In genomic region chr14:68716698-68717097, GRCh38 we compare ENCODE assay signal across 17 cellular contexts.
DNase-seq lines count a peak whose midpoint lies in the region; ATAC-seq, FAIRE-seq and TF ChIP-seq lines count a peak whose summit lies in the region.
"Had no signal": no experiment of that assay in that cellular context is flagged by ENCODE, and none has a peak within 500 bp of the region (broad histone marks: within the 10 kb centered on the region; RNA-seq: fewer than 3 reads in every experiment).

No MANE protein-coding gene starts in this region.

- H3K9me3 Mint-ChIP-seq in neural progenitor cell = peaks cover 7% of the 10 kb centered on the region
- no peaks in the 10 kb centered on the region for H3K9me3 Mint-ChIP-seq in CD4-positive, alpha-beta T cell

- no peak overlapping the region for H3K4me3 Mint-ChIP-seq in neural progenitor cell
- H3K4me3 Mint-ChIP-seq in CD4-positive, alpha-beta T cell = no peak overlapping the region
- H3K4me3 Mint-ChIP-seq: activated CD4-positive, alpha-beta T cell treated with anti-CD3 and anti-CD28 coated beads, Interleukin-2, amount 10 ng/mL, durations not matched to agents 7 days and 5 days had no signal

- 95% methylated on average over 4 of the region's 4 CpGs; no CpG with 5 or more reads in 1 of the 2 experiments for WGBS in H1 (ENCODE audit: extremely low coverage in 1 of 2, insufficient coverage in 1 of 2, insufficient read length in 1 of 2, insufficient replicate concordance in 2 of 2, low coverage in 1 of 2, low lambda C conversion rate in 2 of 2, missing lambda C conversion rate in 1 of 2), 2 experiments

- H4K5ac ChIP-seq in H1 (ENCODE audit: insufficient read length, low read depth, low read length) = no peak overlapping the region

- POLR2A ChIA-PET in H1 (lab: Charles Lee; ENCODE audit: partially characterized antibody) = interaction anchor here (0.9 to 1.7 kb wide), 5 partner anchors 14 to 79 kb away, joined by 3 to 10 read pairs (median 3); partner anchors contain the start of gene ZFP36L1
- POLR2A ChIA-PET in CD4-positive, alpha-beta T cell (lab: Charles Lee) = no interaction called here

- no peak; a peak in 1 of 4 replicates for TF ChIP-seq CTCF in H1 (IDR thresholded peaks at IDR 0.05; ENCODE audit: control extremely low read depth in 1 of 3, insufficient read depth in 1 of 3, low read depth in 1 of 3, low read length in 3 of 3)
- no peak for TF ChIP-seq CTCF in neural progenitor cell (IDR thresholded peaks at IDR 0.05)
- no peak for TF ChIP-seq CTCF in CD4-positive, alpha-beta T cell (IDR thresholded peaks at IDR 0.05)

- H3K4me1 Mint-ChIP-seq in neural progenitor cell = peaks cover 12% of the 10 kb centered on the region
- peaks cover 44% of the 10 kb centered on the region for H3K4me1 Mint-ChIP-seq in CD4-positive, alpha-beta T cell (ENCODE audit: low read depth)

- CTCF ChIA-PET in H1 (lab: Charles Lee; ENCODE audit: partially characterized antibody) = interaction anchor here (0.7 to 6.8 kb wide), 25 partner anchors 8 to 419 kb away, joined by 3 to 50 read pairs (median 5); no protein-coding TSS in a partner anchor
- CTCF ChIA-PET in CD4-positive, alpha-beta T cell (lab: Charles Lee) = interaction anchor here (0.8 to 1.2 kb wide), 2 partner anchors 18 to 66 kb away, joined by 3 read pairs; no protein-coding TSS in a partner anchor

- ATAC-seq in CD4-positive, alpha-beta T cell (ENCODE audit: poor library complexity) = no peak
- no peak for ATAC-seq in GM21576 (IDR thresholded peaks at IDR 0.05; ENCODE audit: unreplicated experiment)
- ATAC-seq: left ventricle myocardium superior had no signal

- no peak overlapping the region for H3K4me2 ChIP-seq in H1 (ENCODE audit: insufficient read depth in 1 of 2, low read depth in 2 of 2, low read length in 2 of 2)
- H3K4me2 ChIP-seq in neural progenitor cell = no peak overlapping the region

- H3K23ac ChIP-seq in H1 (ENCODE audit: insufficient read length) = no peak overlapping the region

- H3K79me1 ChIP-seq in H1 (ENCODE audit: low read depth, low read length) = no peaks in the 10 kb centered on the region

- peak overlapping the region; percentile 57 for H3K27ac Mint-ChIP-seq in neural progenitor cell
- no peak overlapping the region for H3K27ac Mint-ChIP-seq in CD4-positive, alpha-beta T cell
- H3K27ac Mint-ChIP-seq: activated CD4-positive, alpha-beta T cell treated with anti-CD3 and anti-CD28 coated beads, Interleukin-2, amount 10 ng/mL, durations not matched to agents 7 days and 5 days had no signal

- H3K36me3 Mint-ChIP-seq in neural progenitor cell = no peaks in the 10 kb centered on the region
- H3K36me3 Mint-ChIP-seq in CD4-positive, alpha-beta T cell (ENCODE audit: low read depth) = no peaks in the 10 kb centered on the region

- H4K8ac ChIP-seq in H1 (ENCODE audit: extremely low read depth, insufficient read depth, low read length) = no peak overlapping the region

- H2AFZ ChIP-seq in H1 (ENCODE audit: low read length) (no peak overlapping the region), neural progenitor cell (replicated peaks) (no peak overlapping the region)
- H2AFZ ChIP-seq: GM23248 had no signal

- peak; percentile 52 for DNase-seq in H7
- DNase-seq in NCI-H69 (lab: John Stamatoyannopoulos, UW) = peak; percentile 72
- DNase-seq in H1 (ENCODE audit: low read depth in 1 of 2, low spot score in 2 of 2) = no peak
- no peak for DNase-seq in neural progenitor cell (ENCODE audit: low spot score)
- DNase-seq in CD4-positive, alpha-beta T cell = no peak
- no peak for DNase-seq in HTR-8/SVneo (ENCODE audit: insufficient read length, low spot score)
- no peak for DNase-seq in NCI-H774 (lab: John Stamatoyannopoulos, UW)
- DNase-seq: activated CD4-positive, alpha-beta T cell treated with anti-CD3 and anti-CD28 coated beads, Interleukin-2, amount 10 ng/mL, durations not matched to agents 7 days and 5 days; activated effector memory CD4-positive, alpha-beta T cell treated with anti-CD3 and anti-CD28 coated beads, Interleukin-2, amount 50 U/mL, for 16 hours; central memory CD4-positive, alpha-beta T cell; glutamatergic neuron; GM23248; left ventricle myocardium superior; stimulated activated naive CD4-positive, alpha-beta T cell treated with Interleukin-2 at 50 U/mL for 16 hours; tibial artery had no signal

- H3F3A ChIP-seq in neural progenitor cell (ENCODE audit: low read depth) = no peaks in the 10 kb centered on the region

- H2BK15ac ChIP-seq in H1 (ENCODE audit: low read length) = no peak overlapping the region

- no peak overlapping the region for H4K91ac ChIP-seq in H1 (replicated peaks; ENCODE audit: insufficient read length, low read length)

- peak; percentile 31 to 61; a peak in 3 of 4 replicates for TF ChIP-seq RAD21 in H1 (IDR thresholded peaks at IDR 0.05 in 1 of 2, conservative IDR thresholded peaks at IDR 0.05 in 1 of 2; ENCODE audit: low read depth in 2 of 2, low read length in 2 of 2)

- H2BK12ac ChIP-seq in H1 (ENCODE audit: low read depth, low read length) = no peak overlapping the region

- H3K14ac ChIP-seq in H1 (ENCODE audit: insufficient read length) = no peak overlapping the region

- H3K4me3 ChIP-seq in H7 (ENCODE audit: insufficient read depth, low read depth, low read length) = no peak overlapping the region
- H3K4me3 ChIP-seq in H1 (ENCODE audit: extremely low read depth in 1 of 4, insufficient read depth in 2 of 4, low read depth in 3 of 4, low read length in 4 of 4) = no peak overlapping the region
- no peak overlapping the region for H3K4me3 ChIP-seq in neural progenitor cell
- H3K4me3 ChIP-seq: GM23248, tibial artery had no signal

- H2BK5ac ChIP-seq in H1 (ENCODE audit: low read depth, low read length) = no peak overlapping the region

- no peaks in the 10 kb centered on the region for H3K79me2 ChIP-seq in H1 (ENCODE audit: control insufficient read depth in 1 of 2, insufficient read depth in 2 of 2, low read length in 2 of 2)
- H3K79me2 ChIP-seq in neural progenitor cell (ENCODE audit: low read depth) = no peaks in the 10 kb centered on the region

- no peak overlapping the region for H2BK20ac ChIP-seq in H1 (ENCODE audit: low read length)

- H4K20me1 ChIP-seq in H1 (replicated peaks in 1 of 2; ENCODE audit: control insufficient read depth in 1 of 2, insufficient read depth in 2 of 2, low read length in 2 of 2) = no peaks in the 10 kb centered on the region
- H4K20me1 ChIP-seq in neural progenitor cell (ENCODE audit: low read depth) = no peaks in the 10 kb centered on the region

- H3K9ac ChIP-seq in H1 (replicated peaks in 1 of 4; ENCODE audit: extremely low read depth in 1 of 4, low read depth in 3 of 4, low read length in 3 of 4) = no peak overlapping the region
- no peak overlapping the region for H3K9ac ChIP-seq in neural progenitor cell
- H3K9ac ChIP-seq: GM23248 had no signal

- H3K18ac ChIP-seq in H1 (ENCODE audit: extremely low read depth, low read length) = no peak overlapping the region

- no peak overlapping the region for H2BK120ac ChIP-seq in H1 (replicated peaks; ENCODE audit: low read depth, low read length)

- no peak overlapping the region for H2AK5ac ChIP-seq in H1 (ENCODE audit: low read depth, low read length)

- no peaks in the 10 kb centered on the region for H3K27me3 ChIP-seq in H7 (ENCODE audit: control insufficient read depth, insufficient read depth, low read length)
- no peaks in the 10 kb centered on the region; a peak in 2 of 7 replicates for H3K27me3 ChIP-seq in H1 (replicated peaks in 1 of 4; ENCODE audit: control insufficient read depth in 3 of 4, extremely low read depth in 1 of 4, insufficient read depth in 3 of 4, low read length in 3 of 4)
- no peaks in the 10 kb centered on the region for H3K27me3 ChIP-seq in neural progenitor cell
- H3K27me3 ChIP-seq in CD4-positive, alpha-beta T cell (ENCODE audit: control insufficient read depth, insufficient read depth, low read length) = no peaks in the 10 kb centered on the region
- H3K27me3 ChIP-seq: tibial artery had no signal

- H3K36me3 ChIP-seq in H7 (replicated peaks; ENCODE audit: control insufficient read depth, insufficient read depth, low read length) (no peaks in the 10 kb centered on the region), H1 (ENCODE audit: control insufficient read depth in 2 of 4, insufficient read depth in 4 of 4, low read length in 3 of 4) (no peaks in the 10 kb centered on the region), neural progenitor cell (no peaks in the 10 kb centered on the region)
- H3K36me3 ChIP-seq: tibial artery had no signal

- peaks cover 8% of the 10 kb centered on the region for H3K27me3 Mint-ChIP-seq in neural progenitor cell (ENCODE audit: insufficient read depth, low read depth)
- no peaks in the 10 kb centered on the region for H3K27me3 Mint-ChIP-seq in CD4-positive, alpha-beta T cell
- H3K27me3 Mint-ChIP-seq: activated CD4-positive, alpha-beta T cell treated with anti-CD3 and anti-CD28 coated beads, Interleukin-2, amount 10 ng/mL, durations not matched to agents 7 days and 5 days had no signal

- intact Hi-C loops in CD4-positive, alpha-beta T cell (cut with DNase I, micrococcal nuclease) = loop anchor here in 1 of 2 experiments (5.0 kb wide), 1 partner anchor 66 kb away; no protein-coding TSS in a partner anchor

- no peak overlapping the region for H3K4ac ChIP-seq in H1 (replicated peaks; ENCODE audit: insufficient read length, low read depth, low read length)

- H3K9me3 ChIP-seq in H1 (ENCODE audit: insufficient read depth in 2 of 2, low read depth in 1 of 2, low read length in 1 of 2) = no peaks in the 10 kb centered on the region
- no peaks in the 10 kb centered on the region for H3K9me3 ChIP-seq in neural progenitor cell (ENCODE audit: low read depth)
- H3K9me3 ChIP-seq in CD4-positive, alpha-beta T cell (ENCODE audit: control insufficient read depth, low read length) = peaks cover 5% of the 10 kb centered on the region
- H3K9me3 ChIP-seq: tibial artery had no signal

- FAIRE-seq in H1 (lab: Jason Lieb, UNC) (no peak), HTR-8/SVneo (lab: Jason Lieb, UNC) (no peak)

- no peak for TF ChIP-seq EP300 in H1 (IDR thresholded peaks at IDR 0.05; ENCODE audit: borderline replicate concordance in 1 of 2, low read depth in 2 of 2, low read length in 2 of 2)

- TF ChIP-seq POLR2A in H1 (IDR thresholded peaks at IDR 0.05; ENCODE audit: control extremely low read depth in 1 of 2, low read depth in 2 of 2, low read length in 2 of 2) = no peak

- H3K4me1 ChIP-seq in H1 (replicated peaks in 1 of 4; ENCODE audit: control insufficient read depth in 3 of 4, insufficient read depth in 4 of 4, low read length in 3 of 4) (no peaks in the 10 kb centered on the region), neural progenitor cell (peaks cover under 1% of the 10 kb centered on the region)
- H3K4me1 ChIP-seq: tibial artery had no signal

- H3K27ac ChIP-seq in H1 (ENCODE audit: low read depth, low read length) (no peak overlapping the region), neural progenitor cell (no peak overlapping the region)
- H3K27ac ChIP-seq in CD4-positive, alpha-beta T cell (ENCODE audit: low read depth, low read length) = no peak overlapping the region
- H3K27ac ChIP-seq: GM23248, RWPE1, tibial artery had no signal

- no peak overlapping the region for H3K56ac ChIP-seq in H1 (replicated peaks; ENCODE audit: insufficient read length, low read depth, low read length)

- H3K23me2 ChIP-seq in H1 (ENCODE audit: low read depth, low read length) = no peaks in the 10 kb centered on the region

TF ChIP-seq in H1, 55 proteins besides CTCF, POLR2A, EP300 and RAD21 (continues in another document):
- TF ChIP-seq POU5F1 (IDR thresholded peaks at IDR 0.05; ENCODE audit: low read depth, low read length) = no peak

Comparison
In these comparisons a context has a peak if more than half of its experiments do, and no peak if none do; other contexts are left out.
1. DNase-seq: peak in H7 (single experiment) and NCI-H69 (single experiment); none in H1 (0 of 2), neural progenitor cell (single experiment), CD4-positive, alpha-beta T cell (0 of 10), HTR-8/SVneo (single experiment) and NCI-H774 (single experiment).